In genomic region chr3:14779069-14779685, GRCh38 we compare ENCODE assay signal across 30 cellular contexts. TPM values are rescaled to one million over a fixed set of nuclear protein-coding genes. Genes with fewer than 3 reads are reported as not detected.
"Had no signal": no experiment of that assay in that cellular context is flagged by ENCODE, and none has a peak within 500 bp of the region (broad histone marks: within the 10 kb centered on the region; RNA-seq: fewer than 3 reads in every experiment).

No MANE protein-coding gene starts in this region.

- H3K36me3 ChIP-seq: colonic mucosa, esophagus muscularis mucosa, esophagus squamous epithelium, gastrocnemius medialis, gastroesophageal sphincter, heart left ventricle, heart right ventricle had no signal

- ATAC-seq: effector memory CD8-positive, alpha-beta T cell; esophagus mucosa; foreskin keratinocyte; gastrocnemius medialis; gastroesophageal sphincter; heart left ventricle; heart right ventricle had no signal

- H2AFZ ChIP-seq: hepatocyte had no signal

- DNase-seq: colonic mucosa; cortex of kidney; dermis blood vessel endothelial cell; dorsolateral prefrontal cortex; effector CD4-positive, alpha-beta T cell; effector CD8-positive, alpha-beta T cell; effector memory CD4-positive, alpha-beta T cell; effector memory CD8-positive, alpha-beta T cell; erythroblast; esophagus squamous epithelium; foreskin fibroblast; foreskin keratinocyte; foreskin melanocyte; gastrocnemius medialis; glutamatergic neuron; head of caudate nucleus; heart left ventricle; heart right ventricle; hippocampal formation had no signal

- H3K4me3 Mint-ChIP-seq: dendritic cell treated with granulocyte-macrophage colony-stimulating factor and Interleukin-4, amounts not matched to agents 40 ng/mL and 50 ng/mL, for 4 days; effector memory CD8-positive, alpha-beta T cell; endodermal cell had no signal

- H3K4me3 ChIP-seq: colonic mucosa, coronary artery, dorsolateral prefrontal cortex, esophagus muscularis mucosa, esophagus squamous epithelium, gastroesophageal sphincter, heart left ventricle, heart right ventricle, hepatocyte had no signal

- H3K4me1 ChIP-seq: colonic mucosa, esophagus muscularis mucosa, esophagus squamous epithelium, foreskin keratinocyte, gastrocnemius medialis, gastroesophageal sphincter had no signal

- H3K9me3 ChIP-seq: colonic mucosa had no signal

- H3K27me3 Mint-ChIP-seq: dendritic cell treated with granulocyte-macrophage colony-stimulating factor and Interleukin-4, amounts not matched to agents 40 ng/mL and 50 ng/mL, for 4 days had no signal

- H3K27ac Mint-ChIP-seq: dendritic cell treated with granulocyte-macrophage colony-stimulating factor and Interleukin-4, amounts not matched to agents 40 ng/mL and 50 ng/mL, for 4 days; effector memory CD8-positive, alpha-beta T cell; endodermal cell had no signal

- FAIRE-seq: endometrium, endothelial cell of umbilical vein, frontal cortex had no signal

- H3K4me1 Mint-ChIP-seq: endodermal cell had no signal

- H3K4me2 ChIP-seq: hepatocyte had no signal

- H3K79me2 ChIP-seq: hepatocyte had no signal

- H3K27me3 ChIP-seq: colonic mucosa, foreskin keratinocyte, gastrocnemius medialis, gastroesophageal sphincter, heart left ventricle, heart right ventricle, hepatocyte had no signal

- H3K27ac ChIP-seq: colonic mucosa, coronary artery, dorsolateral prefrontal cortex, epithelial cell of prostate, esophagus muscularis mucosa, esophagus squamous epithelium, foreskin keratinocyte, gastrocnemius medialis, gastroesophageal sphincter, heart left ventricle, heart right ventricle, hepatocyte had no signal

RNA-seq across cellular contexts. Expression of gene FGD5, which starts 39.6 kb away (rescaled TPM):
- total RNA-seq: foreskin keratinocyte had no signal
- polyA plus RNA-seq: foreskin keratinocyte had no signal
